8 cellular contexts compared by ENCODE assay signal in the genomic region with DNA sequence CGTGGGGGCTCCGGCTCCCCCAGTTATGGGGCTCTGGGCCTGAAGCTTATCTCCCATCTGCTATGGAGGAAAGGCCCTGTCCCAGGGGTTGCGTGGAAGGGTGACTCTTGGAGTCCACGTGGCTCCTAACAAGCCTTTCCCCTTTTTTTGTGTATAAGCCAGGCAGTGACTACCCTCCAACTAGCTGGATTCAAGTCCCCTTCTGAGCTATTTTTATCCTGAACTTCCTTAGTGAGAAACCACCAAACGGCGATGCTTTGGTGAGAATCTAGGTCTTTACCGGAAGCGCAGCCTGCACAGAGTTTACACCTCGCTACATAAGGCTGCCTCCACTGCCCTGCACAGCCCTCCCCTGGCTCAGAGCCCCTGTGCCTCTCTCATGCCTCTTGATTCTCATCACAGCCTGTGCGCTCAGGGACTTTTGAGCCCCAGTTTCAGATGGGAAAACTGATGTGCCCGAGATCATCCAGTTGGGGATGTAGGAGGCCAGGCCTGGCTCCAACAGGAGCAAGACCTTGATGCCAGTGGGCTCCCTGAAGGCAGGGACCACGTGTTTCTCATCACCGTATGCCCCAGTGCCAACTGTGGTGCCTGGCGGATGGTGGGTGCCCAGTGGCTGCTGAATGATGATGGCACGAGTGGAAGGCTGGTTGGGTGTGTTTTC.
DNase-seq lines count a peak whose midpoint lies in the region; ATAC-seq and TF ChIP-seq lines count a peak whose summit lies in the region.

No MANE protein-coding gene starts in this region.

- no peaks in the 10 kb centered on the region for H3K9me3 Mint-ChIP-seq in activated CD4-positive, alpha-beta memory T cell treated with anti-CD3 and anti-CD28 coated beads for 36 hours
- no peaks in the 10 kb centered on the region for H3K9me3 Mint-ChIP-seq in naive thymus-derived CD8-positive, alpha-beta T cell

- DNase-seq in left ventricle myocardium inferior (no peak), left ventricle myocardium superior (no peak), NCI-H226 (no peak), DMS79 treated with DMSO at 0.1 percent for 48 hours (lab: John Stamatoyannopoulos, UW) (no peak), NCI-H524 (lab: John Stamatoyannopoulos, UW) (no peak)
- peak; percentile 51 for DNase-seq in activated CD4-positive, alpha-beta memory T cell treated with anti-CD3 and anti-CD28 coated beads for 36 hours
- DNase-seq in naive thymus-derived CD8-positive, alpha-beta T cell, result peak in 4 of 10 donors; percentile 17 to 32 (median 25)

- H3K36me3 Mint-ChIP-seq in activated CD4-positive, alpha-beta memory T cell treated with anti-CD3 and anti-CD28 coated beads for 36 hours, result peaks cover 6% of the 10 kb centered on the region
- H3K36me3 Mint-ChIP-seq in naive thymus-derived CD8-positive, alpha-beta T cell, result no peaks in the 10 kb centered on the region

- H3K27ac Mint-ChIP-seq in activated CD4-positive, alpha-beta memory T cell treated with anti-CD3 and anti-CD28 coated beads for 36 hours, result peak overlapping the region; percentile 84
- H3K27ac Mint-ChIP-seq in naive thymus-derived CD8-positive, alpha-beta T cell, result peak overlapping the region in 7 of 10 donors; percentile 32 to 88 (median 70)

- ATAC-seq in left ventricle myocardium superior, result no peak
- peak; percentile 26 for ATAC-seq in HG03066 (IDR thresholded peaks at IDR 0.05; ENCODE audit: low read depth, unreplicated experiment)
- peak; percentile 23 to 30 for ATAC-seq in naive thymus-derived CD8-positive, alpha-beta T cell

- CTCF ChIA-PET in activated CD4-positive, alpha-beta memory T cell treated with anti-CD3 and anti-CD28 coated beads for 36 hours (lab: Charles Lee), result interaction anchor here (1.5 kb wide), 1 partner anchor 103 kb away, joined by 3 read pairs; no protein-coding TSS in a partner anchor

- H3K27me3 Mint-ChIP-seq in activated CD4-positive, alpha-beta memory T cell treated with anti-CD3 and anti-CD28 coated beads for 36 hours, result no peaks in the 10 kb centered on the region
- peaks cover 0 to 7% (median 0%) of the 10 kb centered on the region in 5 donors for H3K27me3 Mint-ChIP-seq in naive thymus-derived CD8-positive, alpha-beta T cell

- POLR2A ChIA-PET in activated CD4-positive, alpha-beta memory T cell treated with anti-CD3 and anti-CD28 coated beads for 36 hours (lab: Charles Lee), result interaction anchor here (4.1 kb wide), 1 partner anchor 41 kb away, joined by 19 read pairs; no protein-coding TSS in a partner anchor
- POLR2A ChIA-PET in naive thymus-derived CD8-positive, alpha-beta T cell (lab: Charles Lee), result interaction anchor here (0.5 kb wide), 1 partner anchor 1213 kb away, joined by 5 read pairs; no protein-coding TSS in a partner anchor

- peaks cover 72% of the 10 kb centered on the region for H3K4me1 Mint-ChIP-seq in activated CD4-positive, alpha-beta memory T cell treated with anti-CD3 and anti-CD28 coated beads for 36 hours (ENCODE audit: low read depth)
- H3K4me1 Mint-ChIP-seq in naive thymus-derived CD8-positive, alpha-beta T cell, result peaks cover 39 to 82% (median 48%) of the 10 kb centered on the region in 4 donors

- H3K4me1 ChIP-seq in left ventricle myocardium inferior, result peaks cover 95% of the 10 kb centered on the region

- H3K27me3 ChIP-seq in left ventricle myocardium inferior (ENCODE audit: low read depth), result no peaks in the 10 kb centered on the region

- intact Hi-C loops in left ventricle myocardium inferior (cut with micrococcal nuclease) (no loop called here), left ventricle myocardium superior (cut with micrococcal nuclease) (no loop called here)
- intact Hi-C loops in activated CD4-positive, alpha-beta memory T cell treated with anti-CD3 and anti-CD28 coated beads for 36 hours (cut with micrococcal nuclease), result loop anchor here (1.0 to 5.0 kb wide), 2 partner anchors 178 to 200 kb away; a partner anchor contains a TSS

- no peaks in the 10 kb centered on the region for H3K36me3 ChIP-seq in left ventricle myocardium inferior

- no peak for TF ChIP-seq CTCF in left ventricle myocardium inferior (IDR thresholded peaks at IDR 0.05; ENCODE audit: borderline replicate concordance)

- peak overlapping the region; percentile 82 for H3K4me3 Mint-ChIP-seq in activated CD4-positive, alpha-beta memory T cell treated with anti-CD3 and anti-CD28 coated beads for 36 hours
- peak overlapping the region; percentile 69 to 88 (median 80) for H3K4me3 Mint-ChIP-seq in naive thymus-derived CD8-positive, alpha-beta T cell

- no peaks in the 10 kb centered on the region for H3K9me3 ChIP-seq in left ventricle myocardium inferior (replicated peaks)

- peak overlapping the region; percentile 97 for H3K27ac ChIP-seq in left ventricle myocardium inferior (replicated peaks)

- peak overlapping the region; percentile 70 for H3K4me3 ChIP-seq in left ventricle myocardium inferior
